Comparison of ENCODE assay signal across 25 cellular contexts in the genomic region with DNA sequence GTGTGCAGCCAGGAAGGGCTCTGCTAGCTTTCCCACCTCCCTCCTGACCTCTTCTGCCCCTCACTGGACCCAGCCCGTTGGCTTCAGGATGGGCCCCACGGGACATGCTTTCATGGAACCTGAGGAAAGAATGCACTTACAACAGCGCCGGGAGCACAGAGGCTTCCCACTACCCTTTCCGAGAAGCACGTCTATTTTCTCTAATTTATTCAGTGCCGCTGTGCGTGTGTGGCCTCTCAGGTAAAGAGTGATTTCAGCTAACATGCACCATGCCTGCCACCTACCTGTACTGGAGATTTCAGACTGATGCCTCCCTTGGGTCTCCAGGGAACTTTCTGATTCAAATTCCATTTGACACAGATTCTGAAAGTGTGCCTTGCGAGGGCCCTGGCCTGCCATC.
DNase-seq lines count a peak whose midpoint lies in the region; ATAC-seq and TF ChIP-seq lines count a peak whose summit lies in the region.
"Had no signal": no experiment of that assay in that cellular context is flagged by ENCODE, and none has a peak within 500 bp of the region (broad histone marks: within the 10 kb centered on the region; RNA-seq: fewer than 3 reads in every experiment).

No MANE protein-coding gene starts in this region.

- H3K4me3 Mint-ChIP-seq in activated CD8-positive, alpha-beta memory T cell treated with anti-CD3 and anti-CD28 coated beads, Interleukin-2, amount 10 ng/mL, durations not matched to agents 7 days and 5 days: no peak overlapping the region
- H3K4me3 Mint-ChIP-seq in glutamatergic neuron (ENCODE audit: unreplicated experiment): peak overlapping the region; percentile 5
- no peak overlapping the region for H3K4me3 Mint-ChIP-seq in neural progenitor cell
- H3K4me3 Mint-ChIP-seq: CD14-positive monocyte had no signal

- no peaks in the 10 kb centered on the region for H3K36me3 ChIP-seq in neural progenitor cell
- no peaks in the 10 kb centered on the region for H3K36me3 ChIP-seq in vagina
- H3K36me3 ChIP-seq: BE2C, MG63, SJSA1 had no signal

- TF ChIP-seq POLR2A in vagina (IDR thresholded peaks at IDR 0.05): no peak

- peak overlapping the region; percentile 61 for H3K4me2 ChIP-seq in neural progenitor cell

- peaks cover 31% of the 10 kb centered on the region for H3F3A ChIP-seq in neural progenitor cell (ENCODE audit: low read depth)

- CTCF ChIA-PET in activated CD8-positive, alpha-beta memory T cell treated with anti-CD3 and anti-CD28 coated beads, Interleukin-2, amount 10 ng/mL, durations not matched to agents 7 days and 5 days (lab: Charles Lee): no interaction called here

- H2AFZ ChIP-seq in neural progenitor cell (replicated peaks): no peak overlapping the region

- no peaks in the 10 kb centered on the region for H3K9me3 ChIP-seq in neural progenitor cell (ENCODE audit: low read depth)
- H3K9me3 ChIP-seq in vagina: no peaks in the 10 kb centered on the region
- H3K9me3 ChIP-seq: BE2C, MG63, SJSA1 had no signal

- ATAC-seq in activated CD8-positive, alpha-beta memory T cell treated with anti-CD3 and anti-CD28 coated beads, Interleukin-2, amount 10 ng/mL, durations not matched to agents 7 days and 5 days: no peak
- no peak for ATAC-seq in HG03378 (IDR thresholded peaks at IDR 0.05; ENCODE audit: unreplicated experiment)
- ATAC-seq: HCT116 had no signal

- peaks cover 2% of the 10 kb centered on the region for H3K9me3 Mint-ChIP-seq in activated CD8-positive, alpha-beta memory T cell treated with anti-CD3 and anti-CD28 coated beads, Interleukin-2, amount 10 ng/mL, durations not matched to agents 7 days and 5 days (ENCODE audit: low read depth)
- H3K9me3 Mint-ChIP-seq in glutamatergic neuron (ENCODE audit: unreplicated experiment) (peaks cover 6% of the 10 kb centered on the region), neural progenitor cell (peaks cover 2% of the 10 kb centered on the region)

- H3K79me2 ChIP-seq in neural progenitor cell (ENCODE audit: low read depth): no peaks in the 10 kb centered on the region

- peaks cover 43% of the 10 kb centered on the region for H3K4me1 ChIP-seq in neural progenitor cell
- H3K4me1 ChIP-seq in vagina: no peaks in the 10 kb centered on the region
- H3K4me1 ChIP-seq: BE2C, SJSA1 had no signal

- no peak for TF ChIP-seq CTCF in glutamatergic neuron (IDR thresholded peaks at IDR 0.05; ENCODE audit: partially characterized antibody, unreplicated experiment)
- TF ChIP-seq CTCF in neural progenitor cell (IDR thresholded peaks at IDR 0.05): no peak
- TF ChIP-seq CTCF in vagina (IDR thresholded peaks at IDR 0.05): no peak

- H3K4me1 Mint-ChIP-seq in activated CD8-positive, alpha-beta memory T cell treated with anti-CD3 and anti-CD28 coated beads, Interleukin-2, amount 10 ng/mL, durations not matched to agents 7 days and 5 days: no peaks in the 10 kb centered on the region
- H3K4me1 Mint-ChIP-seq in glutamatergic neuron (ENCODE audit: low read depth, unreplicated experiment) (peaks cover 10% of the 10 kb centered on the region), neural progenitor cell (peaks cover 43% of the 10 kb centered on the region)

- intact Hi-C loops in vagina (cut with DNase I): no loop called here

- DNase-seq in activated CD8-positive, alpha-beta memory T cell treated with anti-CD3 and anti-CD28 coated beads, Interleukin-2, amount 10 ng/mL, durations not matched to agents 7 days and 5 days: peak; percentile 29
- DNase-seq in activated CD8-positive, alpha-beta memory T cell treated with anti-CD3 and anti-CD28 coated beads, Interleukin-2, amount 50 U/mL, for 4 hours: no peak
- DNase-seq in glutamatergic neuron (no peak), neural progenitor cell (ENCODE audit: low spot score) (peak; percentile 24), vagina (ENCODE audit: extremely low spot score in 2 of 2) (peak; percentile 44 to 81), NCI-H2171 (lab: John Stamatoyannopoulos, UW) (no peak)
- no peak for DNase-seq in activated naive CD4-positive, alpha-beta T cell (lab: John Stamatoyannopoulos, UW)
- DNase-seq: 8988T, ACHN, BE2C, Calu3, DMS79 treated with DMSO at 0.1 percent for 48 hours, KG1, MG63, NCI-H1105 treated with DMSO at 0.1 percent for 48 hours, NCI-H146, NCI-H1930, NCI-H2107, NCI-H526 treated with DMSO at 0.1 percent for 48 hours, Right ventricle myocardium superior, RPMI8226 had no signal

- H3K27ac ChIP-seq in neural progenitor cell (peak overlapping the region; percentile 18), vagina (no peak overlapping the region)
- H3K27ac ChIP-seq: SJSA1 had no signal

- H3K27me3 Mint-ChIP-seq in activated CD8-positive, alpha-beta memory T cell treated with anti-CD3 and anti-CD28 coated beads, Interleukin-2, amount 10 ng/mL, durations not matched to agents 7 days and 5 days: peaks cover 7% of the 10 kb centered on the region
- H3K27me3 Mint-ChIP-seq in glutamatergic neuron (ENCODE audit: unreplicated experiment): peaks cover 5% of the 10 kb centered on the region
- peaks cover 39% of the 10 kb centered on the region for H3K27me3 Mint-ChIP-seq in neural progenitor cell (ENCODE audit: insufficient read depth, low read depth)

- H3K4me3 ChIP-seq in neural progenitor cell (no peak overlapping the region), vagina (no peak overlapping the region)
- H3K4me3 ChIP-seq: MG63, SJSA1 had no signal

- H3K9ac ChIP-seq in neural progenitor cell: no peak overlapping the region

- H4K20me1 ChIP-seq in neural progenitor cell (ENCODE audit: low read depth): no peaks in the 10 kb centered on the region

- no peak overlapping the region for H3K27ac Mint-ChIP-seq in activated CD8-positive, alpha-beta memory T cell treated with anti-CD3 and anti-CD28 coated beads, Interleukin-2, amount 10 ng/mL, durations not matched to agents 7 days and 5 days
- H3K27ac Mint-ChIP-seq in glutamatergic neuron (ENCODE audit: unreplicated experiment): peak overlapping the region; percentile 38
- no peak overlapping the region for H3K27ac Mint-ChIP-seq in neural progenitor cell
- H3K27ac Mint-ChIP-seq: CD14-positive monocyte had no signal

- H3K27me3 ChIP-seq in neural progenitor cell (no peaks in the 10 kb centered on the region), vagina (no peaks in the 10 kb centered on the region)
- H3K27me3 ChIP-seq: BE2C, MG63, SJSA1 had no signal

- no peaks in the 10 kb centered on the region for H3K36me3 Mint-ChIP-seq in activated CD8-positive, alpha-beta memory T cell treated with anti-CD3 and anti-CD28 coated beads, Interleukin-2, amount 10 ng/mL, durations not matched to agents 7 days and 5 days
- no peaks in the 10 kb centered on the region for H3K36me3 Mint-ChIP-seq in glutamatergic neuron (ENCODE audit: unreplicated experiment)
- no peaks in the 10 kb centered on the region for H3K36me3 Mint-ChIP-seq in neural progenitor cell
- H3K36me3 Mint-ChIP-seq: CD14-positive monocyte had no signal

Comparison
In these comparisons a context has a peak if more than half of its experiments do, and no peak if none do; other contexts are left out.
1. DNase-seq: peak in activated CD8-positive, alpha-beta memory T cell treated with anti-CD3 and anti-CD28 coated beads, Interleukin-2, amount 10 ng/mL, durations not matched to agents 7 days and 5 days (single experiment), neural progenitor cell (single experiment) and vagina (2 of 2); none in activated CD8-positive, alpha-beta memory T cell treated with anti-CD3 and anti-CD28 coated beads, Interleukin-2, amount 50 U/mL, for 4 hours (single experiment), glutamatergic neuron (single experiment), activated naive CD4-positive, alpha-beta T cell (0 of 4) and NCI-H2171 (single experiment).